In the genomic region with DNA sequence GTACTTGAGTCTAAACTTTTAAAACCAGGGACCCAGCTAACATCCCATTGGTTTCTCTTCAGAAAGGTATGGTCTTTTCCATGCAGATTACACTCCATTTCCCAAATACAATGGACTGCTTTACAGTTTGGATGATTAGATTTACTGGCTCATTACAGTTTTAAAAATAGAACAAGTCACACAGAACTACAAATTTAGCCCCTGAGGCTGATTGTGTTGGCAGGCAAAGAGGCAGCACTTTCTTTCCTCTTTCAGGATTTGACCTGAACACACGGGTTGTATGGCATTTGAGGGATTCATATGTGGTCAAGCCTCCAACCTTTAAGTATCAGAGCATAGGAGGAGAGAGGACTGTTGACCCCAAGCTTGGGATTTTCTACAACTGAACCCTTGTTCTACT, we compare ENCODE assay signal across 22 cellular contexts. TPM values are rescaled to one million over a fixed set of nuclear protein-coding genes. Genes with fewer than 3 reads are reported as not detected.
DNase-seq lines count a peak whose midpoint lies in the region; ATAC-seq and TF ChIP-seq lines count a peak whose summit lies in the region.
"Had no signal": no experiment of that assay in that cellular context is flagged by ENCODE, and none has a peak within 500 bp of the region (broad histone marks: within the 10 kb centered on the region; RNA-seq: fewer than 3 reads in every experiment).

No MANE protein-coding gene starts in this region.

- H3K36me3 ChIP-seq in cardiac muscle cell (no peaks in the 10 kb centered on the region), BE2C (no peaks in the 10 kb centered on the region)
- no peaks in the 10 kb centered on the region for H3K36me3 ChIP-seq in naive thymus-derived CD4-positive, alpha-beta T cell (ENCODE audit: control insufficient read depth in 2 of 3, insufficient read depth in 3 of 3, low read length in 3 of 3)

- POLR2A ChIA-PET in naive thymus-derived CD4-positive, alpha-beta T cell (lab: Charles Lee) = no interaction called here

- H3K9me3 Mint-ChIP-seq in naive thymus-derived CD4-positive, alpha-beta T cell = peaks cover 0 to 4% (median 0%) of the 10 kb centered on the region in 11 donors
- H3K9me3 Mint-ChIP-seq: activated CD4-positive, alpha-beta memory T cell treated with anti-CD3 and anti-CD28 coated beads, Interleukin-2, amount 10 ng/mL, durations not matched to agents 7 days and 5 days; stimulated activated memory B cell treated with anti-CD40 and anti-IgM and Interleukin-4, amounts not matched to agents 10 μg/mL and 1 μg/mL and 100 μg/mL, for 72 hours had no signal

- no peak for ATAC-seq in GM19452 (IDR thresholded peaks at IDR 0.05; ENCODE audit: unreplicated experiment)
- ATAC-seq in naive thymus-derived CD4-positive, alpha-beta T cell = no peak
- ATAC-seq: activated CD4-positive, CD25-positive, alpha-beta regulatory T cell treated with anti-CD3 and anti-CD28 coated beads, Interleukin-2, amount 50 U/mL, for 24 hours; naive thymus-derived CD8-positive, alpha-beta T cell; stimulated activated memory B cell treated with anti-CD40 and anti-IgM and Interleukin-4, amounts not matched to agents 10 μg/mL and 1 μg/mL and 100 μg/mL, for 72 hours had no signal

- H3K9me3 ChIP-seq in cardiac muscle cell (ENCODE audit: low read depth) (no peaks in the 10 kb centered on the region), BE2C (no peaks in the 10 kb centered on the region)
- no peaks in the 10 kb centered on the region for H3K9me3 ChIP-seq in naive thymus-derived CD4-positive, alpha-beta T cell (ENCODE audit: control insufficient read depth in 2 of 3, low read length in 3 of 3)

- CTCF ChIA-PET in naive thymus-derived CD4-positive, alpha-beta T cell (lab: Charles Lee) = no interaction called here

- peaks cover 0 to 2% (median 0%) of the 10 kb centered on the region in 7 donors for H3K4me1 Mint-ChIP-seq in naive thymus-derived CD4-positive, alpha-beta T cell
- H3K4me1 Mint-ChIP-seq: activated CD4-positive, alpha-beta memory T cell treated with anti-CD3 and anti-CD28 coated beads, Interleukin-2, amount 10 ng/mL, durations not matched to agents 7 days and 5 days; stimulated activated memory B cell treated with anti-CD40 and anti-IgM and Interleukin-4, amounts not matched to agents 10 μg/mL and 1 μg/mL and 100 μg/mL, for 72 hours had no signal

- DNase-seq in cardiac muscle cell (ENCODE audit: low read depth in 1 of 2, low spot score in 1 of 2) (peak in 1 of 2 donors; percentile 10), cardiac septum (ENCODE audit: low spot score) (no peak), astrocyte of the cerebellum (ENCODE audit: low read depth) (peak; percentile 23), myocyte (ENCODE audit: low read depth) (peak; percentile 14), BE2C (no peak), T-helper 9 cell (no peak)
- DNase-seq in naive thymus-derived CD4-positive, alpha-beta T cell = no peak
- DNase-seq: activated CD4-positive, alpha-beta memory T cell treated with anti-CD3 and anti-CD28 coated beads, Interleukin-2, amount 10 ng/mL, durations not matched to agents 7 days and 5 days; activated effector memory CD4-positive, alpha-beta T cell treated with anti-CD3 and anti-CD28 coated beads, Interleukin-2, amount 50 U/mL, for 16 hours; GF-D8; HCEC 1CT; kidney glomerular epithelial cell; naive thymus-derived CD8-positive, alpha-beta T cell; NCI-H1930; NCI-H524; stimulated activated CD4-positive, alpha-beta T cell treated with anti-CD3 and anti-CD28 coated beads, Interleukin-2, amount 100 ng/mL, for 24 hours; SW 1271 had no signal

- H3K27me3 ChIP-seq in cardiac muscle cell (no peaks in the 10 kb centered on the region), BE2C (no peaks in the 10 kb centered on the region)
- H3K27me3 ChIP-seq in naive thymus-derived CD4-positive, alpha-beta T cell (ENCODE audit: control insufficient read depth in 2 of 2, insufficient read depth in 2 of 2, low read length in 2 of 2) = no peaks in the 10 kb centered on the region

- TF ChIP-seq CTCF in cardiac muscle cell (IDR thresholded peaks at IDR 0.05; ENCODE audit: low read depth, low read length) (no peak), astrocyte of the cerebellum (IDR thresholded peaks at IDR 0.05; ENCODE audit: low read depth, low read length, missing control alignments) (no peak), BE2C (IDR thresholded peaks at IDR 0.05; ENCODE audit: low read depth, low read length) (no peak)

- H3K4me3 ChIP-seq in cardiac muscle cell = no peak overlapping the region
- no peak overlapping the region for H3K4me3 ChIP-seq in astrocyte of the cerebellum (ENCODE audit: low read depth, low read length)
- no peak overlapping the region for H3K4me3 ChIP-seq in BE2C (ENCODE audit: low read depth, low read length)
- H3K4me3 ChIP-seq in naive thymus-derived CD4-positive, alpha-beta T cell (ENCODE audit: low read length) = no peak overlapping the region
- H3K4me3 ChIP-seq: coronary artery had no signal

- peaks cover 0 to 4% (median 0%) of the 10 kb centered on the region in 5 donors for H3K36me3 Mint-ChIP-seq in naive thymus-derived CD4-positive, alpha-beta T cell
- H3K36me3 Mint-ChIP-seq: naive thymus-derived CD8-positive, alpha-beta T cell; stimulated activated memory B cell treated with anti-CD40 and anti-IgM and Interleukin-4, amounts not matched to agents 10 μg/mL and 1 μg/mL and 100 μg/mL, for 72 hours had no signal

- H3K4me3 Mint-ChIP-seq in naive thymus-derived CD4-positive, alpha-beta T cell = no peak overlapping the region
- H3K4me3 Mint-ChIP-seq: activated CD4-positive, alpha-beta memory T cell treated with anti-CD3 and anti-CD28 coated beads, Interleukin-2, amount 10 ng/mL, durations not matched to agents 7 days and 5 days; naive thymus-derived CD8-positive, alpha-beta T cell; stimulated activated memory B cell treated with anti-CD40 and anti-IgM and Interleukin-4, amounts not matched to agents 10 μg/mL and 1 μg/mL and 100 μg/mL, for 72 hours had no signal

- H3K27ac ChIP-seq in cardiac muscle cell = peak overlapping the region; percentile 82
- no peak overlapping the region for H3K27ac ChIP-seq in naive thymus-derived CD4-positive, alpha-beta T cell (ENCODE audit: low read depth, low read length)
- H3K27ac ChIP-seq: coronary artery had no signal

- peaks cover 0 to 9% (median 2%) of the 10 kb centered on the region in 5 donors for H3K27me3 Mint-ChIP-seq in naive thymus-derived CD4-positive, alpha-beta T cell

- H3K27ac Mint-ChIP-seq in naive thymus-derived CD4-positive, alpha-beta T cell = no peak overlapping the region
- H3K27ac Mint-ChIP-seq: activated CD4-positive, alpha-beta memory T cell treated with anti-CD3 and anti-CD28 coated beads, Interleukin-2, amount 10 ng/mL, durations not matched to agents 7 days and 5 days; stimulated activated memory B cell treated with anti-CD40 and anti-IgM and Interleukin-4, amounts not matched to agents 10 μg/mL and 1 μg/mL and 100 μg/mL, for 72 hours had no signal

- peaks cover 34% of the 10 kb centered on the region for H3K4me1 ChIP-seq in cardiac muscle cell (ENCODE audit: low read depth)
- no peaks in the 10 kb centered on the region for H3K4me1 ChIP-seq in BE2C
- no peaks in the 10 kb centered on the region for H3K4me1 ChIP-seq in naive thymus-derived CD4-positive, alpha-beta T cell (ENCODE audit: control insufficient read depth in 2 of 2, insufficient read depth in 2 of 2, low read length in 2 of 2)

- intact Hi-C loops in cardiac septum (cut with DNase I) = loop anchor here (2.0 kb wide), 1 partner anchor 104 kb away; no protein-coding TSS in a partner anchor
- intact Hi-C loops in naive thymus-derived CD4-positive, alpha-beta T cell (cut with micrococcal nuclease) = no loop called here

- in situ Hi-C loops in astrocyte of the cerebellum (cut with HindIII; ENCODE audit: low sequenced_read_pairs) = no loop called here

RNA-seq across cellular contexts. Expression of gene VTCN1, which starts 21.8 kb away (rescaled TPM):
- 0.04 TPM in 1 of 2 replicates, not detected in the other for total RNA-seq in cardiac muscle cell
- polyA plus RNA-seq in cardiac muscle cell = 0.70 TPM in 2 replicates
- not detected for total RNA-seq in cardiac septum
- not detected in 2 replicates for total RNA-seq in myocyte
- 0.05 TPM for polyA plus RNA-seq in myocyte (2012)
- 0.31 TPM for polyA plus RNA-seq in BE2C (2012; ENCODE audit: insufficient read depth, insufficient read length, low read depth)
- not detected for total RNA-seq in naive thymus-derived CD4-positive, alpha-beta T cell
- polyA plus RNA-seq in naive thymus-derived CD4-positive, alpha-beta T cell = not detected
- total RNA-seq: activated CD4-positive, alpha-beta memory T cell treated with anti-CD3 and anti-CD28 coated beads, Interleukin-2, amount 10 ng/mL, durations not matched to agents 7 days and 5 days; naive thymus-derived CD8-positive, alpha-beta T cell; osteocyte had no signal
- polyA plus RNA-seq: naive thymus-derived CD8-positive, alpha-beta T cell had no signal

Comparison
In these comparisons a context has a peak if more than half of its experiments do, and no peak if none do; other contexts are left out.
1. DNase-seq: peak in astrocyte of the cerebellum (single experiment) and myocyte (single experiment); none in cardiac septum (single experiment), BE2C (single experiment), naive thymus-derived CD4-positive, alpha-beta T cell (0 of 9) and T-helper 9 cell (single experiment).